In genomic region chr17:78180083-78180482, GRCh38 we compare ENCODE assay signal across 15 cellular contexts. TPM values are rescaled to one million over a fixed set of nuclear protein-coding genes. Genes with fewer than 3 reads are reported as not detected.
DNase-seq lines count a peak whose midpoint lies in the region; ATAC-seq and TF ChIP-seq lines count a peak whose summit lies in the region.
"Had no signal": no experiment of that assay in that cellular context is flagged by ENCODE, and none has a peak within 500 bp of the region (broad histone marks: within the 10 kb centered on the region; RNA-seq: fewer than 3 reads in every experiment).

No MANE protein-coding gene starts in this region.

- DNase-seq in breast epithelium (ENCODE audit: low spot score in 2 of 2) (no peak), mammary epithelial cell (no peak), naive B cell (no peak), upper lobe of right lung (no peak), kidney tubule cell (ENCODE audit: low spot score) (no peak)
- no peak for DNase-seq in central memory CD8-positive, alpha-beta T cell (ENCODE audit: low spot score in 2 of 2)
- DNase-seq: GDM1, Kasumi-1, NCI-H345, SHP77 treated with DMSO at 0.1 percent for 48 hours had no signal

- no peak for TF ChIP-seq POLR2A in breast epithelium (IDR thresholded peaks at IDR 0.05)

- WGBS in mammary epithelial cell (ENCODE audit: low coverage, missing lambda C conversion rate) = 88% methylated on average over 14 of the region's 14 CpGs

- no peak overlapping the region for H3K4me2 ChIP-seq in mammary epithelial cell (ENCODE audit: insufficient read depth, low read depth, low read length)

- in situ Hi-C loops in mammary epithelial cell (cut with MboI; ENCODE audit: low sequenced_read_pairs in 2 of 2) = no loop called here

- peaks cover 19% of the 10 kb centered on the region for H3K4me1 Mint-ChIP-seq in central memory CD8-positive, alpha-beta T cell
- peaks cover 28 to 39% (median 33%) of the 10 kb centered on the region in 3 donors for H3K4me1 Mint-ChIP-seq in naive B cell

- peak overlapping the region; percentile 60 for H3K4me3 Mint-ChIP-seq in central memory CD8-positive, alpha-beta T cell
- H3K4me3 Mint-ChIP-seq in naive B cell = peak overlapping the region in 3 of 8 donors; percentile 6 to 44 (median 6)

- H2AFZ ChIP-seq in mammary epithelial cell (ENCODE audit: low read depth, low read length) = no peak overlapping the region

- dilution Hi-C loops in mammary epithelial cell (cut with HindIII; ENCODE audit: low sequenced_read_pairs) = no loop called here

- no TSS peak for BruUV-seq in mammary epithelial cell (replicated peaks; lab: Mats Ljungman, UMichigan)

- peaks cover 4 to 12% of the 10 kb centered on the region in 2 donors for H3K4me1 ChIP-seq in breast epithelium
- peaks cover 6% of the 10 kb centered on the region for H3K4me1 ChIP-seq in mammary epithelial cell (ENCODE audit: insufficient read depth, low read length)
- peaks cover 40% of the 10 kb centered on the region for H3K4me1 ChIP-seq in upper lobe of right lung

- H3K36me3 Mint-ChIP-seq in central memory CD8-positive, alpha-beta T cell (ENCODE audit: insufficient read depth) = peaks cover 3% of the 10 kb centered on the region
- H3K36me3 Mint-ChIP-seq in naive B cell = no peaks in the 10 kb centered on the region

- no peaks in the 10 kb centered on the region for H4K20me1 ChIP-seq in mammary epithelial cell (ENCODE audit: insufficient read depth, low read length)

- no peak overlapping the region for H3K9ac ChIP-seq in mammary epithelial cell (ENCODE audit: insufficient read depth, low read length)

- H3K9me3 ChIP-seq in breast epithelium (no peaks in the 10 kb centered on the region), mammary epithelial cell (replicated peaks; ENCODE audit: insufficient read depth, low read length) (no peaks in the 10 kb centered on the region), upper lobe of right lung (no peaks in the 10 kb centered on the region)

- H3K9me3 Mint-ChIP-seq in central memory CD8-positive, alpha-beta T cell = no peaks in the 10 kb centered on the region
- no peaks in the 10 kb centered on the region for H3K9me3 Mint-ChIP-seq in naive B cell

- H3K27me3 Mint-ChIP-seq in central memory CD8-positive, alpha-beta T cell = no peaks in the 10 kb centered on the region
- H3K27me3 Mint-ChIP-seq in naive B cell = no peaks in the 10 kb centered on the region

- CTCF ChIA-PET in mammary epithelial cell (lab: Charles Lee; ENCODE audit: low non-redundant PET) = no interaction called here

- H3K36me3 ChIP-seq in breast epithelium (no peaks in the 10 kb centered on the region), mammary epithelial cell (ENCODE audit: insufficient read depth, low read length) (peaks cover 6% of the 10 kb centered on the region), upper lobe of right lung (no peaks in the 10 kb centered on the region)

- peaks cover 11% of the 10 kb centered on the region for H3K79me2 ChIP-seq in mammary epithelial cell (ENCODE audit: insufficient read depth, low read length)

- no peak for TF ChIP-seq CTCF in breast epithelium (IDR thresholded peaks at IDR 0.05)
- TF ChIP-seq CTCF in mammary epithelial cell (conservative IDR thresholded peaks at IDR 0.05 in 1 of 2, IDR thresholded peaks at IDR 0.05 in 1 of 2; ENCODE audit: extremely low read depth in 1 of 2, insufficient read depth in 1 of 2, low read depth in 1 of 2, low read length in 2 of 2) = no peak
- no peak for TF ChIP-seq CTCF in upper lobe of right lung (IDR thresholded peaks at IDR 0.05)

- H3K27me3 ChIP-seq in breast epithelium (no peaks in the 10 kb centered on the region), mammary epithelial cell (ENCODE audit: insufficient read depth, low read length) (no peaks in the 10 kb centered on the region), upper lobe of right lung (no peaks in the 10 kb centered on the region)

- H3K27ac ChIP-seq in breast epithelium (peak overlapping the region; percentile 83 to 92), mammary epithelial cell (ENCODE audit: insufficient read depth, low read depth, low read length) (no peak overlapping the region), upper lobe of right lung (peak overlapping the region; percentile 53)

- intact Hi-C loops in breast epithelium (cut with DNase I; ENCODE audit: low total_unique reads) = no loop called here
- intact Hi-C loops in mammary epithelial cell (cut with micrococcal nuclease) = no loop called here
- intact Hi-C loops in upper lobe of right lung (cut with DNase I) = no loop called here

- peak; percentile 14 for ATAC-seq in central memory CD8-positive, alpha-beta T cell (replicated peaks; ENCODE audit: extremely low read depth, poor library complexity, severe bottlenecking)
- peak in 1 of 2 donors; percentile 20 for ATAC-seq in naive B cell (ENCODE audit: low read depth in 2 of 2)
- no peak for ATAC-seq in upper lobe of right lung
- ATAC-seq in GM18502 (IDR thresholded peaks at IDR 0.05; ENCODE audit: poor library complexity, unreplicated experiment) = no peak
- ATAC-seq in HG03520 (IDR thresholded peaks at IDR 0.05; ENCODE audit: unreplicated experiment) = no peak

- no peak overlapping the region for H3K4me3 ChIP-seq in breast epithelium
- H3K4me3 ChIP-seq in mammary epithelial cell (replicated peaks in 1 of 3; ENCODE audit: insufficient read depth in 1 of 3, low read depth in 2 of 3, low read length in 3 of 3) = no peak overlapping the region
- H3K4me3 ChIP-seq in upper lobe of right lung = peak overlapping the region; percentile 4

- peak overlapping the region; percentile 87 for H3K27ac Mint-ChIP-seq in central memory CD8-positive, alpha-beta T cell (ENCODE audit: low read depth)
- peak overlapping the region in 4 of 6 donors; percentile 17 to 68 (median 46) for H3K27ac Mint-ChIP-seq in naive B cell

RNA-seq across cellular contexts. Expression of gene TK1, which starts 6.8 kb away (rescaled TPM):
- 1 to 10 TPM; 2.6 to 5.6 (median 3.7) TPM for total RNA-seq in breast epithelium
- 10 to 100 TPM in 1 of 2 donors, 1 to 10 TPM in 1; 7.7 to 79.5 TPM for total RNA-seq in mammary epithelial cell
- polyA plus RNA-seq in mammary epithelial cell = 155 TPM
- polyA minus RNA-seq in mammary epithelial cell = 121 TPM
- polyA plus RNA-seq in naive B cell (ENCODE audit: low read depth in 6 of 6) = 1 to 10 TPM in 5 of 6 donors, under 1 TPM in 1; 0.91 to 3.5 (median 2.1) TPM
- total RNA-seq in upper lobe of right lung = 3.3 TPM

RNA-seq across cellular contexts. Expression of gene AFMID, which starts 7.1 kb away (rescaled TPM):
- total RNA-seq in breast epithelium (10 to 100 TPM; 12.3 to 66.2 (median 65.2) TPM), mammary epithelial cell (10 to 100 TPM; 16.5 to 32.5 TPM), upper lobe of right lung (32.5 TPM)
- polyA plus RNA-seq in mammary epithelial cell (21.2 TPM), naive B cell (ENCODE audit: low read depth in 6 of 6) (1 to 10 TPM in 4 of 6 donors, under 1 TPM in 1, not detected in 1; 0.53 to 4.6 (median 2.1) TPM)
- 59.7 TPM for polyA minus RNA-seq in mammary epithelial cell

RNA-seq across cellular contexts. Expression of gene SYNGR2, which starts 11.7 kb away (rescaled TPM):
- 10 to 100 TPM; 37.8 to 69.5 (median 64.2) TPM for total RNA-seq in breast epithelium
- 10 to 100 TPM; 39.0 to 72.6 TPM for total RNA-seq in mammary epithelial cell
- polyA plus RNA-seq in mammary epithelial cell = 48.7 TPM
- 53.3 TPM for polyA minus RNA-seq in mammary epithelial cell
- 100 to 1,000 TPM; 490 to 908 (median 562) TPM for polyA plus RNA-seq in naive B cell (ENCODE audit: low read depth in 6 of 6)
- 206 TPM for total RNA-seq in upper lobe of right lung

RNA-seq across cellular contexts. Expression of gene C17orf99, which starts 33.9 kb away (rescaled TPM):
- total RNA-seq in breast epithelium (not detected), mammary epithelial cell (under 1 TPM; 0.17 to 0.80 TPM), upper lobe of right lung (not detected)
- polyA plus RNA-seq in mammary epithelial cell (0.14 TPM), naive B cell (ENCODE audit: low read depth in 6 of 6) (under 1 TPM in 1 of 6 donors, not detected in 5; 0.42 TPM)
- polyA minus RNA-seq in mammary epithelial cell = not detected
- total RNA-seq: bronchial epithelial cell, mononuclear cell, subcutaneous adipose tissue had no signal

RNA-seq across cellular contexts. Expression of gene BIRC5, which starts 34.0 kb away (rescaled TPM):
- total RNA-seq in breast epithelium (1 to 10 TPM in 1 of 3 donors, under 1 TPM in 2; 0.29 to 1.9 (median 0.33) TPM), mammary epithelial cell (10 to 100 TPM in 1 of 2 donors, under 1 TPM in 1; 0.83 to 44.8 TPM), upper lobe of right lung (1.1 TPM)
- polyA plus RNA-seq in mammary epithelial cell (52.0 TPM), naive B cell (ENCODE audit: low read depth in 6 of 6) (not detected)
- 33.8 TPM for polyA minus RNA-seq in mammary epithelial cell
